ENCODE assay signal across 1 cellular context in genomic region chrX:19344207-19344534, GRCh38.
TF ChIP-seq lines count a peak whose summit lies in the region.

No MANE protein-coding gene starts in this region.

TF ChIP-seq in IMR-90, 13 proteins besides CTCF, POLR2A, EP300 and RAD21 (continued from another document):
- TF ChIP-seq SMC3 (IDR thresholded peaks at IDR 0.05; ENCODE audit: low read depth, low read length) = no peak
